ENCODE assay signal across 17 cellular contexts in genomic region chr1:204449631-204450280, GRCh38. TPM values are rescaled to one million over a fixed set of nuclear protein-coding genes. Genes with fewer than 3 reads are reported as not detected.
DNase-seq lines count a peak whose midpoint lies in the region; ATAC-seq and TF ChIP-seq lines count a peak whose summit lies in the region.
"Had no signal": no experiment of that assay in that cellular context is flagged by ENCODE, and none has a peak within 500 bp of the region (broad histone marks: within the 10 kb centered on the region; RNA-seq: fewer than 3 reads in every experiment).

No MANE protein-coding gene starts in this region.

- intact Hi-C loops in heart left ventricle (cut with DNase I): loop anchor here in 3 of 10 donors (2.0 to 10.0 kb wide), 2 partner anchors 17 to 355 kb away; no protein-coding TSS in a partner anchor
- intact Hi-C loops in cardiac septum (cut with DNase I): loop anchor here (2.0 kb wide), 1 partner anchor 17 kb away; no protein-coding TSS in a partner anchor
- intact Hi-C loops in ascending aorta (cut with DNase I): no loop called here
- intact Hi-C loops in naive thymus-derived CD4-positive, alpha-beta T cell (cut with micrococcal nuclease): loop anchor here in 1 of 2 donors (5.0 kb wide), 1 partner anchor 313 kb away; no protein-coding TSS in a partner anchor

- no peaks in the 10 kb centered on the region for H3K27me3 Mint-ChIP-seq in naive thymus-derived CD4-positive, alpha-beta T cell

- TF ChIP-seq CTCF in heart left ventricle (IDR thresholded peaks at IDR 0.05) (no peak), ascending aorta (IDR thresholded peaks at IDR 0.05) (no peak), upper lobe of left lung (IDR thresholded peaks at IDR 0.05) (no peak)

- TF ChIP-seq EP300 in upper lobe of left lung (IDR thresholded peaks at IDR 0.05): no peak

- H3K4me1 Mint-ChIP-seq in naive thymus-derived CD4-positive, alpha-beta T cell: peaks cover 10 to 38% (median 32%) of the 10 kb centered on the region in 7 donors

- CTCF ChIA-PET in naive thymus-derived CD4-positive, alpha-beta T cell (lab: Charles Lee): interaction anchor here (0.6 to 22.5 kb wide), 2 partner anchors 50 to 706 kb away, joined by 4 to 434 read pairs; partner anchors contain the start of gene PIK3C2B

- WGBS in heart left ventricle, 4 donors: 72 to 89% (median 75%) methylated on average over 8 to 9 of the region's 9 CpGs
- WGBS in upper lobe of left lung, 2 donors: 89 to 90% methylated on average over 4 to 9 of the region's 9 CpGs

- POLR2A ChIA-PET in naive thymus-derived CD4-positive, alpha-beta T cell (lab: Charles Lee): interaction anchor here (0.7 to 1.6 kb wide), 4 partner anchors 10 to 53 kb away, joined by 3 to 4 read pairs (median 4); partner anchors contain the start of gene PIK3C2B

- H3K4me3 Mint-ChIP-seq in naive thymus-derived CD4-positive, alpha-beta T cell: peak overlapping the region in 1 of 10 donors; percentile 51
- H3K4me3 Mint-ChIP-seq: activated T-cell treated with anti-CD3 and anti-CD28 coated beads, Interleukin-2, amount 50 U/mL, for 72 hours had no signal

- H3K9me3 ChIP-seq in heart left ventricle (no peaks in the 10 kb centered on the region), ascending aorta (no peaks in the 10 kb centered on the region), upper lobe of left lung (no peaks in the 10 kb centered on the region)
- no peaks in the 10 kb centered on the region for H3K9me3 ChIP-seq in naive thymus-derived CD4-positive, alpha-beta T cell (ENCODE audit: control insufficient read depth in 2 of 3, low read length in 3 of 3)
- H3K9me3 ChIP-seq: adrenal gland, gastroesophageal sphincter, SJCRH30 had no signal

- H3K27me3 ChIP-seq in heart left ventricle (no peaks in the 10 kb centered on the region), ascending aorta (no peaks in the 10 kb centered on the region), upper lobe of left lung (no peaks in the 10 kb centered on the region)
- H3K27me3 ChIP-seq in naive thymus-derived CD4-positive, alpha-beta T cell (ENCODE audit: control insufficient read depth in 2 of 2, insufficient read depth in 2 of 2, low read length in 2 of 2): no peaks in the 10 kb centered on the region
- H3K27me3 ChIP-seq: adrenal gland, gastroesophageal sphincter, SJCRH30 had no signal

- H3K9me3 Mint-ChIP-seq in naive thymus-derived CD4-positive, alpha-beta T cell: no peaks in the 10 kb centered on the region
- H3K9me3 Mint-ChIP-seq: activated T-cell treated with anti-CD3 and anti-CD28 coated beads, Interleukin-2, amount 50 U/mL, for 72 hours had no signal

- H3K36me3 Mint-ChIP-seq in naive thymus-derived CD4-positive, alpha-beta T cell: peaks cover 4 to 33% (median 20%) of the 10 kb centered on the region in 5 donors

- H3K4me1 ChIP-seq in heart left ventricle (peaks cover 2 to 78% (median 47%) of the 10 kb centered on the region in 12 donors), ascending aorta (peaks cover 6 to 23% of the 10 kb centered on the region in 2 donors), upper lobe of left lung (peaks cover 28 to 39% (median 35%) of the 10 kb centered on the region in 4 donors)
- H3K4me1 ChIP-seq in naive thymus-derived CD4-positive, alpha-beta T cell (ENCODE audit: control insufficient read depth in 2 of 2, insufficient read depth in 2 of 2, low read length in 2 of 2): peaks cover 14 to 18% of the 10 kb centered on the region in 2 donors
- H3K4me1 ChIP-seq: adrenal gland, parathyroid adenoma had no signal

- H3K4me3 ChIP-seq in heart left ventricle: peak overlapping the region in 9 of 12 donors; percentile 1 to 47 (median 39)
- no peak overlapping the region for H3K4me3 ChIP-seq in ascending aorta
- no peak overlapping the region for H3K4me3 ChIP-seq in naive thymus-derived CD4-positive, alpha-beta T cell (ENCODE audit: low read length)
- H3K4me3 ChIP-seq in upper lobe of left lung: no peak overlapping the region
- H3K4me3 ChIP-seq: adrenal gland, gastroesophageal sphincter, GM23248, SJCRH30 had no signal

- TF ChIP-seq POLR2A in heart left ventricle (IDR thresholded peaks at IDR 0.05) (no peak), upper lobe of left lung (IDR thresholded peaks at IDR 0.05) (no peak)

- ATAC-seq in heart left ventricle (no peak), upper lobe of left lung (ENCODE audit: low FRiP score in 2 of 2) (no peak), GM21526 (IDR thresholded peaks at IDR 0.05; ENCODE audit: low FRiP score, unreplicated experiment) (no peak)
- no peak for ATAC-seq in naive thymus-derived CD4-positive, alpha-beta T cell
- ATAC-seq: activated T-cell treated with anti-CD3 and anti-CD28 coated beads, Interleukin-2, amount 50 U/mL, for 72 hours had no signal

- peak overlapping the region in 7 of 9 donors; percentile 33 to 91 (median 74) for H3K27ac Mint-ChIP-seq in naive thymus-derived CD4-positive, alpha-beta T cell

- peaks cover 0 to 91% (median 42%) of the 10 kb centered on the region in 9 donors for H3K36me3 ChIP-seq in heart left ventricle
- peaks cover 27 to 50% of the 10 kb centered on the region in 2 donors for H3K36me3 ChIP-seq in ascending aorta
- peaks cover 6 to 64% (median 6%) of the 10 kb centered on the region in 3 experiments for H3K36me3 ChIP-seq in naive thymus-derived CD4-positive, alpha-beta T cell (ENCODE audit: control insufficient read depth in 2 of 3, insufficient read depth in 3 of 3, low read length in 3 of 3)
- peaks cover 0 to 35% (median 14%) of the 10 kb centered on the region in 4 donors for H3K36me3 ChIP-seq in upper lobe of left lung
- H3K36me3 ChIP-seq: SJCRH30 had no signal

- DNase-seq in heart left ventricle (no peak), cardiac septum (ENCODE audit: low spot score) (no peak), ascending aorta (ENCODE audit: low spot score in 2 of 2) (no peak), upper lobe of left lung (no peak), AG08396 (ENCODE audit: low spot score) (no peak)
- no peak for DNase-seq in naive thymus-derived CD4-positive, alpha-beta T cell
- no peak for DNase-seq in activated CD8-positive, alpha-beta memory T cell treated with anti-CD3 and anti-CD28 coated beads for 24 hours
- DNase-seq: activated CD4-positive, alpha-beta T cell treated with anti-CD3 and anti-CD28 coated beads for 48 hours; activated T-cell treated with anti-CD3 and anti-CD28 coated beads, Interleukin-2, amount 50 U/mL, for 72 hours; GM23248; midbrain; SJCRH30; T-helper 9 cell had no signal

- H3K27ac ChIP-seq in heart left ventricle (peak overlapping the region in 11 of 12 donors; percentile 72 to 97 (median 87)), ascending aorta (peak overlapping the region; percentile 84 to 87), upper lobe of left lung (peak overlapping the region in 3 of 4 donors; percentile 76 to 82 (median 80))
- no peak overlapping the region for H3K27ac ChIP-seq in naive thymus-derived CD4-positive, alpha-beta T cell (ENCODE audit: low read depth, low read length)
- H3K27ac ChIP-seq: GM23248, parathyroid adenoma, SJCRH30 had no signal

RNA-seq across cellular contexts. Expression of gene PPP1R15B, which starts 38.1 kb away (rescaled TPM):
- total RNA-seq in heart left ventricle (10 to 100 TPM; 15.8 to 29.8 (median 25.9) TPM), cardiac septum (21.2 TPM), ascending aorta (36.1 TPM), upper lobe of left lung (10 to 100 TPM; 30.4 to 67.8 (median 44.2) TPM)
- polyA plus RNA-seq in heart left ventricle: 10 to 100 TPM in 1 of 2 donors, 1 to 10 TPM in 1; 8.1 to 27.9 TPM
- total RNA-seq in naive thymus-derived CD4-positive, alpha-beta T cell: 100 to 1,000 TPM in 2 of 5 experiments, 10 to 100 TPM in 3; 69.5 to 175 (median 73.0) TPM
- polyA plus RNA-seq in naive thymus-derived CD4-positive, alpha-beta T cell: 10 to 100 TPM; 14.1 to 19.3 TPM

RNA-seq across cellular contexts. Expression of gene PIK3C2B, which starts 44.8 kb away (rescaled TPM):
- total RNA-seq in heart left ventricle (10 to 100 TPM; 12.9 to 42.5 (median 19.8) TPM), cardiac septum (28.8 TPM), ascending aorta (129 TPM), upper lobe of left lung (10 to 100 TPM; 14.1 to 84.9 (median 39.9) TPM)
- 10 to 100 TPM in 1 of 2 donors, 1 to 10 TPM in 1; 9.2 to 11.9 TPM for polyA plus RNA-seq in heart left ventricle
- 10 to 100 TPM; 26.8 to 41.9 (median 32.5) TPM for total RNA-seq in naive thymus-derived CD4-positive, alpha-beta T cell
- polyA plus RNA-seq in naive thymus-derived CD4-positive, alpha-beta T cell: 1 to 10 TPM; 2.7 to 4.2 TPM

Comparison
In these comparisons a context has a peak if more than half of its experiments do, and no peak if none do; other contexts are left out.
1. H3K4me3 ChIP-seq: peak in heart left ventricle (9 of 12); none in ascending aorta (0 of 2), naive thymus-derived CD4-positive, alpha-beta T cell (single experiment) and upper lobe of left lung (0 of 4).